In the genomic region with DNA sequence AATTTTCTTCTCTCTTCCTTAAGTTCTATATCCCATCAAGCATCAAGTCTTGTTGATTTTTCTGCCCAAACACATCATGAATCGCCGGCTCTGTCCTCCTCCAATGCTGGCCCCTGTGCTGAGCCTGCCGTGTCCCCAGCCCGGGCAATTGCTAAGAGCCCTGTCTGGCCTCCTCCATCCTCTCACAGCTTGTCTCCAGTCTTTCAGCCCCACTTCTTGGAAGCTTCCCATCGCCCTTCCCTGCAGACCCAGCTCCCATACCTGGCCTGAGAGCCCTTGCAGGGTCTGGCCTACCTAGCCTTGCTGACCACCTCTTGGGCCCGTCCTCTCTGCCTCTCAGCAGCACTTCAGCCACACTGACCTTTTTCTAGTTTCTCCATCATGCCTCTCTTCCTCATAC, we compare ENCODE assay signal across 20 cellular contexts.
"Had no signal": no experiment of that assay in that cellular context is flagged by ENCODE, and none has a peak within 500 bp of the region (broad histone marks: within the 10 kb centered on the region; RNA-seq: fewer than 3 reads in every experiment).

No MANE protein-coding gene starts in this region.

- H3K9me3 ChIP-seq: gastroesophageal sphincter, psoas muscle, right lobe of liver, thoracic aorta, transverse colon, uterus had no signal

- H3K4me3 Mint-ChIP-seq: naive B cell; nephron; stimulated activated memory B cell treated with anti-CD40 and anti-IgM and Interleukin-4, amounts not matched to agents 10 μg/mL and 1 μg/mL and 100 μg/mL, for 72 hours had no signal

- H3K27ac Mint-ChIP-seq: nephron; stimulated activated memory B cell treated with anti-CD40 and anti-IgM and Interleukin-4, amounts not matched to agents 10 μg/mL and 1 μg/mL and 100 μg/mL, for 72 hours had no signal

- ATAC-seq: gastroesophageal sphincter, psoas muscle had no signal

- H3K4me1 ChIP-seq: esophagus squamous epithelium, psoas muscle, right lobe of liver, transverse colon, uterus had no signal

- DNase-seq: effector memory CD4-positive, alpha-beta T cell; esophagus squamous epithelium; foreskin fibroblast; glutamatergic neuron; left cardiac atrium; mesendoderm; naive B cell; psoas muscle; retina; right lobe of liver; stimulated activated CD4-positive, alpha-beta T cell treated with anti-CD3 and anti-CD28 coated beads, Interleukin-4, amount 100 ng/mL, for 1 hour; stomach; substantia nigra; transverse colon; uterus had no signal

- H3K27me3 ChIP-seq: esophagus squamous epithelium, gastroesophageal sphincter, right lobe of liver, stomach, transverse colon, uterus had no signal

- H3K27me3 Mint-ChIP-seq: stimulated activated memory B cell treated with anti-CD40 and anti-IgM and Interleukin-4, amounts not matched to agents 10 μg/mL and 1 μg/mL and 100 μg/mL, for 72 hours had no signal

- H3K36me3 ChIP-seq: right lobe of liver, transverse colon, uterus had no signal

- H3K4me3 ChIP-seq: coronary artery, esophagus squamous epithelium, gastroesophageal sphincter, psoas muscle, right lobe of liver, stomach, thoracic aorta, transverse colon, uterus had no signal

- H3K36me3 Mint-ChIP-seq: stimulated activated memory B cell treated with anti-CD40 and anti-IgM and Interleukin-4, amounts not matched to agents 10 μg/mL and 1 μg/mL and 100 μg/mL, for 72 hours had no signal

- H3K27ac ChIP-seq: coronary artery, esophagus squamous epithelium, gastroesophageal sphincter, psoas muscle, right lobe of liver, stomach, thoracic aorta, transverse colon, uterus had no signal
